13 cellular contexts compared by ENCODE assay signal in the genomic region with DNA sequence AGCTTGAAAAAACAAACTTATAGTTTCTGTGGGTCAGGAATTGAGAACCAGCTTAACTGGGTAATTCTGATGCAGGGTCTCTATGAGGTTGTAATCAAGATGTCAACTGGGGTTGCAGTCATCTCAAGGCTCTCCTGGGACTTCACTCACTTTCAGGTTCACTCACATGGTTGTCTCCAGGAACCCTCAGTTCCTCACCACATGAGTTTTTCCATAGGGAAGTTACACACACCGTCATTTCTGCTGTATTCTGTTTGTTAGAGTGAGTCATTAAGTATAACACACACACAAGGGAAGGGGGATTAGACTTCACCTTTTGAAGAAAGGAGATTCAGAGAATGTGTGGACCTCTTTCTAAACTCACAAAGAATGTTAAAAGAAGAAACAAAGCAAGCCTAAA. TPM values are rescaled to one million over a fixed set of nuclear protein-coding genes. Genes with fewer than 3 reads are reported as not detected.
A peak's percentile ranks its signal among the peaks of the same experiment; 100 is the strongest.
DNase-seq lines count a peak whose midpoint lies in the region; ATAC-seq lines count a peak whose summit lies in the region.
"Had no signal": no experiment of that assay in that cellular context is flagged by ENCODE, and none has a peak within 500 bp of the region (broad histone marks: within the 10 kb centered on the region; RNA-seq: fewer than 3 reads in every experiment).

No MANE protein-coding gene starts in this region.

- no peak overlapping the region for H3K4me3 Mint-ChIP-seq in T-cell
- H3K4me3 Mint-ChIP-seq in memory B cell: no peak overlapping the region
- H3K4me3 Mint-ChIP-seq: nephron had no signal

- ATAC-seq in HG02642 (IDR thresholded peaks at IDR 0.05; ENCODE audit: poor library complexity, unreplicated experiment) (peak; percentile 71), T-cell (replicated peaks in 1 of 4) (no peak), memory B cell (ENCODE audit: low read depth) (no peak)
- ATAC-seq: left ventricle myocardium superior had no signal

- CTCF ChIA-PET in T-cell (lab: Charles Lee): interaction anchor here in 1 of 2 donors (0.6 kb wide), 1 partner anchor 651 kb away, joined by 3 read pairs; no protein-coding TSS in a partner anchor

- H3K36me3 Mint-ChIP-seq in T-cell (peaks cover 33% of the 10 kb centered on the region), memory B cell (peaks cover 21% of the 10 kb centered on the region)

- H3K4me1 Mint-ChIP-seq in T-cell: peaks cover 0 to 4% (median 0%) of the 10 kb centered on the region in 3 donors
- H3K4me1 Mint-ChIP-seq in memory B cell: no peaks in the 10 kb centered on the region
- H3K4me1 Mint-ChIP-seq: nephron had no signal

- no peaks in the 10 kb centered on the region for H3K9me3 Mint-ChIP-seq in T-cell
- no peaks in the 10 kb centered on the region for H3K9me3 Mint-ChIP-seq in memory B cell
- H3K9me3 Mint-ChIP-seq: activated T-helper 2 cell treated with anti-CD3 and anti-CD28 coated beads, Interferon-gamma antibody, Interleukin-2, Interleukin-4, amounts not matched to agents 10 μg/mL and 5 μg/mL and 100 μg/mL, durations not matched to agents 14 hours and 24 hours and 36 hours; nephron had no signal

- H3K27me3 Mint-ChIP-seq in T-cell (no peaks in the 10 kb centered on the region), memory B cell (no peaks in the 10 kb centered on the region)

- DNase-seq in GF-D8 (lab: John Stamatoyannopoulos, UW) (peak; percentile 32), T-cell (no peak), memory B cell (ENCODE audit: low spot score in 2 of 2) (no peak), NOMO-1 treated with dmso at 0.1 percent for 144 hours (lab: John Stamatoyannopoulos, UW; ENCODE audit: unreplicated experiment) (no peak), C1 segment of cervical spinal cord (lab: John Stamatoyannopoulos, UW) (no peak)
- no peak for DNase-seq in activated effector memory CD4-positive, alpha-beta T cell treated with anti-CD3 and anti-CD28 coated beads, Interleukin-2, amount 50 U/mL, for 16 hours
- DNase-seq: left ventricle myocardium superior had no signal

- H3K27ac Mint-ChIP-seq in T-cell (peak overlapping the region; percentile 11 to 59), memory B cell (peak overlapping the region; percentile 26)
- H3K27ac Mint-ChIP-seq: activated T-helper 2 cell treated with anti-CD3 and anti-CD28 coated beads, Interferon-gamma antibody, Interleukin-2, Interleukin-4, amounts not matched to agents 10 μg/mL and 5 μg/mL and 100 μg/mL, durations not matched to agents 14 hours and 24 hours and 36 hours; nephron had no signal

- POLR2A ChIA-PET in T-cell (lab: Charles Lee): interaction anchor here in 1 of 2 donors (0.8 kb wide), 1 partner anchor 13 kb away, joined by 3 read pairs; no protein-coding TSS in a partner anchor

RNA-seq across cellular contexts. Expression of gene MLNR, which starts 34.9 kb away (rescaled TPM):
- total RNA-seq in T-cell: not detected
- total RNA-seq: activated T-helper 2 cell treated with anti-CD3 and anti-CD28 coated beads, Interferon-gamma antibody, Interleukin-2, Interleukin-4, amounts not matched to agents 10 μg/mL and 5 μg/mL and 100 μg/mL, durations not matched to agents 14 hours and 24 hours and 36 hours; H4; hepatocyte; left ventricle myocardium superior; NCI-H460 had no signal
